In genomic region chr9:137077010-137077747, GRCh38 we compare ENCODE assay signal across 8 cellular contexts. TPM values are rescaled to one million over a fixed set of nuclear protein-coding genes. Genes with fewer than 3 reads are reported as not detected.
A peak's percentile ranks its signal among the peaks of the same experiment; 100 is the strongest.
DNase-seq lines count a peak whose midpoint lies in the region; ATAC-seq and TF ChIP-seq lines count a peak whose summit lies in the region.

UAP1L1 (plus strand) TSS chr9:137077517; CDS start chr9:137077533, 16 bp downstream.

- no peaks in the 10 kb centered on the region for H3K9me3 Mint-ChIP-seq in T-helper 2 cell treated with Interferon-gamma antibody and Interleukin-4, amounts not matched to agents 5 μg/mL and 100 μg/mL, for 36 hours
- H3K9me3 Mint-ChIP-seq in immature natural killer cell, result no peaks in the 10 kb centered on the region

- H3K27ac ChIP-seq in skin epidermis, result peak within 1 kb of the TSS; percentile 62 to 87 (median 79)

- TF ChIP-seq CTCF in cardiac fibroblast (IDR thresholded peaks at IDR 0.05; ENCODE audit: low read depth, low read length), result no peak

- peak; percentile 86 for DNase-seq in AG08395 (ENCODE audit: low spot score)
- DNase-seq in HT1080 (ENCODE audit: low read depth), result no peak
- DNase-seq in T-helper 2 cell treated with Interferon-gamma antibody and Interleukin-4, amounts not matched to agents 5 μg/mL and 100 μg/mL, for 36 hours (ENCODE audit: low spot score), result peak; percentile 69
- DNase-seq in cardiac fibroblast (ENCODE audit: low read depth in 2 of 2), result peak; percentile 39 to 73
- DNase-seq in immature natural killer cell, result peak; percentile 61 to 67 (median 66)
- no peak for DNase-seq in NCI-H187 (lab: John Stamatoyannopoulos, UW)

- H3K4me1 Mint-ChIP-seq in T-helper 2 cell treated with Interferon-gamma antibody and Interleukin-4, amounts not matched to agents 5 μg/mL and 100 μg/mL, for 36 hours (ENCODE audit: low read depth), result peaks cover 5% of the 10 kb centered on the region
- peaks cover 0 to 4% of the 10 kb centered on the region in 2 donors for H3K4me1 Mint-ChIP-seq in immature natural killer cell

- peak within 1 kb of the TSS; percentile 72 for H3K4me3 Mint-ChIP-seq in T-helper 2 cell treated with Interferon-gamma antibody and Interleukin-4, amounts not matched to agents 5 μg/mL and 100 μg/mL, for 36 hours
- H3K4me3 Mint-ChIP-seq in immature natural killer cell, result peak within 1 kb of the TSS; percentile 69 to 78 (median 75)

- no peaks in the 10 kb centered on the region for H3K27me3 Mint-ChIP-seq in T-helper 2 cell treated with Interferon-gamma antibody and Interleukin-4, amounts not matched to agents 5 μg/mL and 100 μg/mL, for 36 hours (ENCODE audit: low read depth)
- H3K27me3 Mint-ChIP-seq in immature natural killer cell (ENCODE audit: low read depth in 3 of 3), result peaks cover 0 to 2% (median 0%) of the 10 kb centered on the region in 3 donors

- peaks cover 9% of the 10 kb centered on the region for H3K36me3 Mint-ChIP-seq in T-helper 2 cell treated with Interferon-gamma antibody and Interleukin-4, amounts not matched to agents 5 μg/mL and 100 μg/mL, for 36 hours (ENCODE audit: low read depth)
- no peaks in the 10 kb centered on the region for H3K36me3 Mint-ChIP-seq in immature natural killer cell

- peak within 1 kb of the TSS; percentile 70 to 87 for H3K4me3 ChIP-seq in cardiac fibroblast (replicated peaks in 1 of 2; ENCODE audit: low read depth in 2 of 2, low read length in 2 of 2)
- H3K4me3 ChIP-seq in skin epidermis, result peak within 1 kb of the TSS; percentile 46 to 71 (median 61)

- H3K27ac Mint-ChIP-seq in T-helper 2 cell treated with Interferon-gamma antibody and Interleukin-4, amounts not matched to agents 5 μg/mL and 100 μg/mL, for 36 hours, result peak within 1 kb of the TSS; percentile 55
- peak within 1 kb of the TSS in 3 of 6 donors; percentile 36 to 71 (median 67) for H3K27ac Mint-ChIP-seq in immature natural killer cell

- peak; percentile 67 for ATAC-seq in GM18868 (IDR thresholded peaks at IDR 0.05; ENCODE audit: unreplicated experiment)

RNA-seq across cellular contexts. Expression of gene UAP1L1, which starts in this region (rescaled TPM):
- 12.0 and 15.6 TPM in 2 replicates for total RNA-seq in HT1080 (2014; rRNA removed; shearing (Covaris generic))
- polyA plus RNA-seq in HT1080 (2015; cell fraction: cytosol; rRNA removed), result 5.2 and 6.4 TPM in 2 replicates
- polyA plus RNA-seq in HT1080 (2015; cell fraction: nucleus; rRNA removed), result 24.5 and 24.6 TPM in 2 replicates
- polyA plus RNA-seq in immature natural killer cell, result 1 to 10 TPM; 1.3 to 1.4 (median 1.4) TPM

Comparison
In these comparisons a context has a peak if more than half of its experiments do, and no peak if none do; other contexts are left out.
1. DNase-seq: peak in AG08395 (single experiment), T-helper 2 cell treated with Interferon-gamma antibody and Interleukin-4, amounts not matched to agents 5 μg/mL and 100 μg/mL, for 36 hours (single experiment), cardiac fibroblast (2 of 2) and immature natural killer cell (3 of 3); none in HT1080 (single experiment) and NCI-H187 (0 of 2).